In the genomic region with DNA sequence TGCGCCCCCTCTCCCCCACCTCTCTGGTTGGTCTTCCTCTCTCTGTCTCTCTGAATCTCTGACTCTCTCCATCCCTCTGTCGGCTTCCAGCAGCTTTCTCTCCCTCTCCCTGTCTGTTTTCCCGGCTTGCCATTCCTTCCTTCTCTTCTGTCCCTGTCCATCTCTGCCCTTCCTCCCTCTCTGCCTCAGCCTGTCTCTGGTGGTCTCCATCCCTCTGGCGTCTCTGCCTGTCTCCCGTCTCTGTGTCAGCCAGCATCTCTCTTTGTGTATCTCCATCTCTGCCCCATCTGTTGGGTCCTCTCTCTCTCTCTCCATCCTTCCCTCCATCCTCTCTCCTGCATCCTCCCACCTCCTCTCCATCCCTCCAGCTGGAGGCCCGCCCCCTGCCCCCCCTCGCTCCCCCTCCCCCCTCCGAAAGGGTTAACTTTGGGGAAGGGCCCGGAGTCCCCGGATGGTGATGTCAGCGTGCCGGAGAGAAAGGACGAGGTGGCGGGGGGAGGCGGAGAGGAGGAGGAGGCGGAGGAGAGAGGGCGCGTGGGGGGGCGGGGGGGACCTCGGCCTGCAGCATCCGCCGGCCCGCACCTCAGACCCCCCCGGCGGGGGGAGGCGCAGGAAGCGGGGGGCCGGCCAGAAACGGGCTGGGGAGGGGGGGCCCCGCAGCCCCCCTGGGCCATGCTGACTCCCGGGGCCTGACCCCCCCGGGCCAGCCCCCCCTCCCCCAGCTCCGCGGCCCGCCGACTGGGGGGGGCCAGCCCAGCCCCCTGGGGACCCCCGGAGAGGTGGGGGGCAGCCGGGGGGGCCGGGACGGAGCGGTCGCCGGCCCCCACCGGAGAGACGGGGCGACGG, we compare ENCODE assay signal across 8 cellular contexts. TPM values are rescaled to one million over a fixed set of nuclear protein-coding genes. Genes with fewer than 3 reads are reported as not detected.
DNase-seq lines count a peak whose midpoint lies in the region; ATAC-seq and TF ChIP-seq lines count a peak whose summit lies in the region.

A gene (plus strand): TSS at position 450 of the 846 bp plus-strand sequence. CDS start 446 bp downstream, outside the sequence.

- H3K9me3 ChIP-seq in trophoblast cell (ENCODE audit: insufficient read depth, low read depth, low read length): peaks cover 4% of the 10 kb centered on the region
- no peaks in the 10 kb centered on the region for H3K9me3 ChIP-seq in spleen

- H2AFZ ChIP-seq in trophoblast cell (ENCODE audit: insufficient read depth, low read length, poor library complexity): no peak within 1 kb of the TSS

- DNase-seq in EH (ENCODE audit: low read depth) (peak; percentile 81), NCI-H2227 (lab: John Stamatoyannopoulos, UW; ENCODE audit: unreplicated experiment) (peak; percentile 97), fibroblast of peridontal ligament (ENCODE audit: extremely low read depth) (peak; percentile 52), trophoblast cell (no peak), spleen (no peak), OCI-M2 (lab: John Stamatoyannopoulos, UW; ENCODE audit: unreplicated experiment) (no peak)
- DNase-seq in activated T-cell treated with anti-CD3 and anti-CD28 coated beads, Interleukin-2, amount 50 U/mL, for 48 hours: peak; percentile 52 to 58

- H4K8ac ChIP-seq in trophoblast cell (ENCODE audit: low read depth, low read length): peak within 1 kb of the TSS; percentile 51

- ATAC-seq in HG03280 (IDR thresholded peaks at IDR 0.05; ENCODE audit: unreplicated experiment): no peak

- H3K4me3 ChIP-seq in trophoblast cell (ENCODE audit: low read depth, low read length) (peak within 1 kb of the TSS; percentile 32), spleen (peak within 1 kb of the TSS in 4 of 8 donors; percentile 3 to 54 (median 16))

- peak within 1 kb of the TSS; percentile 33 for H3K14ac ChIP-seq in trophoblast cell (ENCODE audit: low read length)

- H2BK120ac ChIP-seq in trophoblast cell (ENCODE audit: insufficient read depth, low read length, poor library complexity): no peak within 1 kb of the TSS

- no CpG with 5 or more reads among the region's 47 CpGs for WGBS in trophoblast cell (ENCODE audit: extremely low coverage, insufficient coverage, insufficient read length)
- WGBS in spleen, 5 donors: 8 to 20% (median 14%) methylated on average over 12 to 46 of the region's 47 CpGs

- H3K27ac ChIP-seq in trophoblast cell (ENCODE audit: low read depth, low read length) (no peak within 1 kb of the TSS), spleen (peak within 1 kb of the TSS in 4 of 8 donors; percentile 5 to 72 (median 65))

- intact Hi-C loops in spleen (cut with DNase I; ENCODE audit: low total_unique reads): no loop called here

- peak within 1 kb of the TSS; percentile 50 for H2AK5ac ChIP-seq in trophoblast cell (ENCODE audit: low read length)

- H2BK5ac ChIP-seq in trophoblast cell (ENCODE audit: low read depth, low read length, poor library complexity): no peak within 1 kb of the TSS

- peak within 1 kb of the TSS; percentile 37 for H4K91ac ChIP-seq in trophoblast cell (ENCODE audit: low read depth, low read length)

- H3K4me2 ChIP-seq in trophoblast cell (ENCODE audit: low read length): peak within 1 kb of the TSS; percentile 56

- H3K79me2 ChIP-seq in trophoblast cell (ENCODE audit: control insufficient read depth, insufficient read depth, low read length, poor library complexity): no peaks in the 10 kb centered on the region

- peak within 1 kb of the TSS; percentile 43 for H3K18ac ChIP-seq in trophoblast cell (ENCODE audit: low read length)

- peaks cover 3% of the 10 kb centered on the region for H3K79me1 ChIP-seq in trophoblast cell (ENCODE audit: low read length)

- no peak within 1 kb of the TSS for H3K23ac ChIP-seq in trophoblast cell (ENCODE audit: low read length)

- TF ChIP-seq CTCF in spleen (IDR thresholded peaks at IDR 0.05 in 8 of 11, conservative IDR thresholded peaks at IDR 0.05 in 3 of 11): no peak

- TF ChIP-seq POLR2A in spleen (IDR thresholded peaks at IDR 0.05): no peak

- H3K36me3 ChIP-seq in trophoblast cell (ENCODE audit: control insufficient read depth in 1 of 2, insufficient read depth in 2 of 2, low read length in 2 of 2) (peaks cover 7 to 11% of the 10 kb centered on the region in 2 experiments), spleen (no peaks in the 10 kb centered on the region)

- H3K27me3 ChIP-seq in trophoblast cell (ENCODE audit: insufficient read depth, low read length): no peaks in the 10 kb centered on the region
- H3K27me3 ChIP-seq in spleen (replicated peaks in 1 of 7): peaks cover 0 to 25% (median 8%) of the 10 kb centered on the region in 7 donors

- H2BK12ac ChIP-seq in trophoblast cell (ENCODE audit: low read length): no peak within 1 kb of the TSS

- no peak within 1 kb of the TSS for H3K4ac ChIP-seq in trophoblast cell (ENCODE audit: low read depth, low read length)

- no peak within 1 kb of the TSS for H3K9ac ChIP-seq in trophoblast cell (ENCODE audit: low read length)

- no peak within 1 kb of the TSS for H4K12ac ChIP-seq in trophoblast cell (ENCODE audit: low read depth, low read length)

- peaks cover 3 to 11% of the 10 kb centered on the region in 2 experiments for H3K4me1 ChIP-seq in trophoblast cell (ENCODE audit: control insufficient read depth in 1 of 2, insufficient read depth in 2 of 2, low read length in 2 of 2)
- H3K4me1 ChIP-seq in spleen: peaks cover 10 to 45% (median 18%) of the 10 kb centered on the region in 6 donors

RNA-seq across cellular contexts. Expression of the gene that starts here (rescaled TPM):
- 5.7 and 6.9 TPM in 2 replicates for polyA plus RNA-seq in trophoblast cell (2013)
- 1 to 10 TPM in 5 of 7 donors, under 1 TPM in 2; 0.79 to 2.9 (median 1.7) TPM for total RNA-seq in spleen
- polyA plus RNA-seq in spleen: 1 to 10 TPM in 2 of 3 donors, under 1 TPM in 1; 0.70 to 1.5 (median 1.0) TPM

Comparison
In these comparisons a context has a peak if more than half of its experiments do, and no peak if none do; other contexts are left out.
1. DNase-seq: peak in EH (single experiment), NCI-H2227 (single experiment), activated T-cell treated with anti-CD3 and anti-CD28 coated beads, Interleukin-2, amount 50 U/mL, for 48 hours (2 of 2) and fibroblast of peridontal ligament (single experiment); none in trophoblast cell (0 of 2), spleen (single experiment) and OCI-M2 (single experiment).